18 cellular contexts compared by ENCODE assay signal in genomic region chr21:40165671-40166070, GRCh38.
"Had no signal": no experiment of that assay in that cellular context is flagged by ENCODE, and none has a peak within 500 bp of the region (broad histone marks: within the 10 kb centered on the region; RNA-seq: fewer than 3 reads in every experiment).

No MANE protein-coding gene starts in this region.

- ATAC-seq: right lobe of liver; stimulated activated memory B cell treated with anti-CD40 and anti-IgM and Interleukin-4, amounts not matched to agents 10 μg/mL and 1 μg/mL and 100 μg/mL, for 72 hours had no signal

- DNase-seq: activated B cell treated with CpG ODN at 0.5 μM for 24 hours; activated CD4-positive, alpha-beta T cell treated with anti-CD3 and anti-CD28 coated beads, Interleukin-2, amount 50 U/mL, for 1 hour; activated T-cell treated with anti-CD3 and anti-CD28 coated beads for 4 hours; kidney; midbrain; nucleus accumbens; right lobe of liver; spleen; stimulated activated CD4-positive, alpha-beta T cell treated with anti-CD3 and anti-CD28 coated beads, Interleukin-1b, Interleukin-23, amount 100 ng/mL, for 48 hours; T-helper 1 cell; transverse colon had no signal

- H3K27me3 ChIP-seq: breast epithelium, heart left ventricle, right lobe of liver, spleen, transverse colon had no signal

- H3K9me3 ChIP-seq: breast epithelium, heart left ventricle, right lobe of liver, transverse colon had no signal

- FAIRE-seq: frontal cortex, kidney had no signal

- H3K4me1 ChIP-seq: breast epithelium, heart left ventricle, right lobe of liver, spleen, transverse colon had no signal

- H3K9me3 Mint-ChIP-seq: activated naive CD4-positive, alpha-beta T cell treated with anti-CD3 and anti-CD28 coated beads, Interleukin-2, amount 50 U/mL, for 24 hours; stimulated activated memory B cell treated with anti-CD40 and anti-IgM and Interleukin-4, amounts not matched to agents 10 μg/mL and 1 μg/mL and 100 μg/mL, for 72 hours had no signal

- H3K4me3 ChIP-seq: breast epithelium, heart left ventricle, right lobe of liver, SK-N-MC, spleen, transverse colon had no signal

- H3K36me3 Mint-ChIP-seq: activated naive CD4-positive, alpha-beta T cell treated with anti-CD3 and anti-CD28 coated beads, Interleukin-2, amount 50 U/mL, for 24 hours; stimulated activated memory B cell treated with anti-CD40 and anti-IgM and Interleukin-4, amounts not matched to agents 10 μg/mL and 1 μg/mL and 100 μg/mL, for 72 hours had no signal

- H3K36me3 ChIP-seq: breast epithelium, heart left ventricle, right lobe of liver, spleen, transverse colon had no signal

- H3K27ac ChIP-seq: breast epithelium, right lobe of liver, SK-N-MC, spleen, transverse colon had no signal

- H3K4me3 Mint-ChIP-seq: activated B cell treated with CpG ODN at 0.5 μM for 24 hours; activated naive CD4-positive, alpha-beta T cell treated with anti-CD3 and anti-CD28 coated beads, Interleukin-2, amount 50 U/mL, for 24 hours; stimulated activated memory B cell treated with anti-CD40 and anti-IgM and Interleukin-4, amounts not matched to agents 10 μg/mL and 1 μg/mL and 100 μg/mL, for 72 hours had no signal

- H3K27me3 Mint-ChIP-seq: activated B cell treated with CpG ODN at 0.5 μM for 24 hours; activated naive CD4-positive, alpha-beta T cell treated with anti-CD3 and anti-CD28 coated beads, Interleukin-2, amount 50 U/mL, for 24 hours; stimulated activated memory B cell treated with anti-CD40 and anti-IgM and Interleukin-4, amounts not matched to agents 10 μg/mL and 1 μg/mL and 100 μg/mL, for 72 hours had no signal

- H3K27ac Mint-ChIP-seq: activated B cell treated with CpG ODN at 0.5 μM for 24 hours; activated naive CD4-positive, alpha-beta T cell treated with anti-CD3 and anti-CD28 coated beads, Interleukin-2, amount 50 U/mL, for 24 hours; activated T-helper 2 cell treated with anti-CD3 and anti-CD28 coated beads, Interferon-gamma antibody, Interleukin-2, Interleukin-4, amounts not matched to agents 10 μg/mL and 5 μg/mL and 100 μg/mL, durations not matched to agents 14 hours and 24 hours and 36 hours; stimulated activated memory B cell treated with anti-CD40 and anti-IgM and Interleukin-4, amounts not matched to agents 10 μg/mL and 1 μg/mL and 100 μg/mL, for 72 hours had no signal

- H3K4me1 Mint-ChIP-seq: activated B cell treated with CpG ODN at 0.5 μM for 24 hours; activated naive CD4-positive, alpha-beta T cell treated with anti-CD3 and anti-CD28 coated beads, Interleukin-2, amount 50 U/mL, for 24 hours; stimulated activated memory B cell treated with anti-CD40 and anti-IgM and Interleukin-4, amounts not matched to agents 10 μg/mL and 1 μg/mL and 100 μg/mL, for 72 hours had no signal
